Comparison of ENCODE assay signal across 29 cellular contexts in the genomic region with DNA sequence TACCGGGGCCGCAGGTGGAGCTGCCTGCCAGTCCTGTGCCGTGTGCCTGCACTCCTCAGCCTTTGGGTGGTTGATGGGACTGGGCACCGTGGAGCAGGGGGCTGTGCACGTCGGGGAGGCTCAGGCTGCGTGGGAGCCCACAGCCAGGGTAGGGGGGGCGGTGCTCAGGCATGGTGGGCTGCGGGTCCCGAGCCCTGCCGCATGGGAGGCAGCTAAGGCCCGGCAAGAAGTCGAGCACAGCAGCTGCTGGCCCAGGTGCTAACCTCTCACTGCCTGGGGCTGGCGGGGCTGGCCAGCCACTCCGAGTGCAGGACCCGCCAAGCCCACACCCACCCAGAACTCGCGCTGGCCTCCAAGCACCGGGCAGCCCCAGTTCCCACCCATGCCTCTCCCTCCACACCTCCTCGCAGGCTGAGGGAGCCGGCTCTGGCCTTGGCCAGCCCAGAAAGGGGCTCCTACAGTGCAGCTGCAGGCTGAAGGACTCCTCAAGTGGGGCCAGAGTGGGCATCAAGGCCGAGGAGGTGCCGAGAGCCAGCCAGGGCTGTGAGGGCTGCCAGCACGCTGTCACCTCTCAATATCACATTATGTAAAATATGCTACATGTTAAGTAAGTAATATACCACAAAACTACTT.
"Had no signal": no experiment of that assay in that cellular context is flagged by ENCODE, and none has a peak within 500 bp of the region (broad histone marks: within the 10 kb centered on the region; RNA-seq: fewer than 3 reads in every experiment).

No MANE protein-coding gene starts in this region.

- ATAC-seq: activated CD8-positive, alpha-beta T cell treated with anti-CD3 and anti-CD28 coated beads for 36 hours; activated T-cell treated with anti-CD3 and anti-CD28 coated beads, Interleukin-2, amount 50 U/mL, for 72 hours; activated T-helper 17 cell treated with anti-CD3 and anti-CD28 coated beads, Interleukin-2, amount 50 U/mL, for 72 hours; body of pancreas; Panc1 had no signal

- H3K4me3 ChIP-seq: adrenal gland, body of pancreas, breast epithelium, SJCRH30, SK-N-MC had no signal

- H3K9me3 Mint-ChIP-seq: activated CD4-positive, alpha-beta T cell treated with anti-CD3 and anti-CD28 coated beads, Interleukin-2, amount 10 ng/mL, durations not matched to agents 24 days and 14 days; activated CD8-positive, alpha-beta T cell treated with anti-CD3 and anti-CD28 coated beads for 36 hours; activated naive CD8-positive, alpha-beta T cell treated with anti-CD3 and anti-CD28 coated beads, Interleukin-2, amount 10 ng/mL, durations not matched to agents 7 days and 5 days; activated T-cell treated with anti-CD3 and anti-CD28 coated beads, Interleukin-2, amount 50 U/mL, for 72 hours; activated T-helper 17 cell treated with anti-CD3 and anti-CD28 coated beads, Interleukin-2, amount 50 U/mL, for 72 hours had no signal

- H3K36me3 ChIP-seq: adrenal gland, breast epithelium, SJCRH30, WERI-Rb-1 had no signal

- DNase-seq: activated CD4-positive, alpha-beta T cell treated with anti-CD3 and anti-CD28 coated beads, Interleukin-2, amount 10 ng/mL, durations not matched to agents 24 days and 14 days; activated CD4-positive, alpha-beta T cell treated with anti-CD3 and anti-CD28 coated beads, Interleukin-2, amount 50 U/mL, for 4 hours; activated CD4-positive, CD25-positive, alpha-beta regulatory T cell; activated CD8-positive, alpha-beta T cell treated with anti-CD3 and anti-CD28 coated beads for 36 hours; activated effector memory CD4-positive, alpha-beta T cell treated with anti-CD3 and anti-CD28 coated beads, Interleukin-2, amount 50 U/mL, for 16 hours; activated naive CD4-positive, alpha-beta T cell; activated naive CD4-positive, alpha-beta T cell treated with anti-CD3 and anti-CD28 coated beads, Interleukin-2, amount 50 U/mL, for 16 hours; activated naive CD8-positive, alpha-beta T cell treated with anti-CD3 and anti-CD28 coated beads, Interleukin-2, amount 10 ng/mL, durations not matched to agents 7 days and 5 days; activated T-cell treated with anti-CD3 and anti-CD28 coated beads, Interleukin-2, amount 50 U/mL, for 1 hour; activated T-cell treated with anti-CD3 and anti-CD28 coated beads, Interleukin-2, amount 50 U/mL, for 72 hours; adrenal gland; body of pancreas; Karpas-422; KBM-7; NCI-H1105; NCI-H1417 treated with DMSO at 0.1 percent for 48 hours; NCI-H1694; NCI-H2029; NCI-H345; NCI-H524 treated with DMSO at 0.1 percent for 48 hours; SHP77; SJCRH30; T1000; WERI-Rb-1 had no signal

- H3K27me3 ChIP-seq: adrenal gland, body of pancreas, breast epithelium, SJCRH30 had no signal

- H3K4me3 Mint-ChIP-seq: activated CD4-positive, alpha-beta T cell treated with anti-CD3 and anti-CD28 coated beads, Interleukin-2, amount 10 ng/mL, durations not matched to agents 24 days and 14 days; activated CD8-positive, alpha-beta T cell treated with anti-CD3 and anti-CD28 coated beads for 36 hours; activated naive CD8-positive, alpha-beta T cell treated with anti-CD3 and anti-CD28 coated beads, Interleukin-2, amount 10 ng/mL, durations not matched to agents 7 days and 5 days; activated T-cell treated with anti-CD3 and anti-CD28 coated beads, Interleukin-2, amount 50 U/mL, for 72 hours; activated T-helper 17 cell treated with anti-CD3 and anti-CD28 coated beads, Interleukin-2, amount 50 U/mL, for 72 hours had no signal

- H3K9me3 ChIP-seq: adrenal gland, body of pancreas, breast epithelium, SJCRH30 had no signal

- H3K4me1 Mint-ChIP-seq: activated CD4-positive, alpha-beta T cell treated with anti-CD3 and anti-CD28 coated beads, Interleukin-2, amount 10 ng/mL, durations not matched to agents 24 days and 14 days; activated naive CD8-positive, alpha-beta T cell treated with anti-CD3 and anti-CD28 coated beads, Interleukin-2, amount 10 ng/mL, durations not matched to agents 7 days and 5 days; activated T-helper 17 cell treated with anti-CD3 and anti-CD28 coated beads, Interleukin-2, amount 50 U/mL, for 72 hours had no signal

- H3K27ac ChIP-seq: adrenal gland, body of pancreas, breast epithelium, SJCRH30, SK-N-MC, WERI-Rb-1 had no signal

- FAIRE-seq: astrocyte had no signal

- H3K27me3 Mint-ChIP-seq: activated CD4-positive, alpha-beta T cell treated with anti-CD3 and anti-CD28 coated beads, Interleukin-2, amount 10 ng/mL, durations not matched to agents 24 days and 14 days; activated CD8-positive, alpha-beta T cell treated with anti-CD3 and anti-CD28 coated beads for 36 hours; activated naive CD8-positive, alpha-beta T cell treated with anti-CD3 and anti-CD28 coated beads, Interleukin-2, amount 10 ng/mL, durations not matched to agents 7 days and 5 days; activated T-helper 17 cell treated with anti-CD3 and anti-CD28 coated beads, Interleukin-2, amount 50 U/mL, for 72 hours had no signal

- H3K27ac Mint-ChIP-seq: activated CD4-positive, alpha-beta T cell treated with anti-CD3 and anti-CD28 coated beads, Interleukin-2, amount 10 ng/mL, durations not matched to agents 24 days and 14 days; activated CD8-positive, alpha-beta T cell treated with anti-CD3 and anti-CD28 coated beads for 36 hours; activated naive CD8-positive, alpha-beta T cell treated with anti-CD3 and anti-CD28 coated beads, Interleukin-2, amount 10 ng/mL, durations not matched to agents 7 days and 5 days; activated T-cell treated with anti-CD3 and anti-CD28 coated beads, Interleukin-2, amount 50 U/mL, for 72 hours; activated T-helper 17 cell treated with anti-CD3 and anti-CD28 coated beads, Interleukin-2, amount 50 U/mL, for 72 hours had no signal

- H3K4me1 ChIP-seq: adrenal gland, body of pancreas, breast epithelium, SJCRH30 had no signal

- H3K36me3 Mint-ChIP-seq: activated naive CD8-positive, alpha-beta T cell treated with anti-CD3 and anti-CD28 coated beads, Interleukin-2, amount 10 ng/mL, durations not matched to agents 7 days and 5 days had no signal
